8 cellular contexts compared by ENCODE assay signal in genomic region chr1:212698467-212699103, GRCh38. TPM values are rescaled to one million over a fixed set of nuclear protein-coding genes. Genes with fewer than 3 reads are reported as not detected.
DNase-seq lines count a peak whose midpoint lies in the region; ATAC-seq and TF ChIP-seq lines count a peak whose summit lies in the region.

No MANE protein-coding gene starts in this region.

- no peak for DNase-seq in neural progenitor cell (ENCODE audit: low spot score)
- no peak for DNase-seq in epidermal melanocyte (ENCODE audit: insufficient read length, low spot score)
- DNase-seq in NCI-H526 treated with DMSO at 0.1 percent for 48 hours (lab: John Stamatoyannopoulos, UW): no peak
- no peak for DNase-seq in testis
- DNase-seq in inferior parietal cortex (ENCODE audit: extremely low spot score): no peak

- no peak for TF ChIP-seq POLR2A in testis (IDR thresholded peaks at IDR 0.05)

- H3K27me3 ChIP-seq in neural progenitor cell (peaks cover 81% of the 10 kb centered on the region), testis (peaks cover 4% of the 10 kb centered on the region)

- ATAC-seq in GM18498 (IDR thresholded peaks at IDR 0.05; ENCODE audit: unreplicated experiment) (peak; percentile 2), HG02678 (IDR thresholded peaks at IDR 0.05; ENCODE audit: unreplicated experiment) (peak; percentile 6)

- H3K4me1 ChIP-seq in neural progenitor cell: peaks cover 5% of the 10 kb centered on the region
- peaks cover 4% of the 10 kb centered on the region for H3K4me1 ChIP-seq in testis

- WGBS in testis, 2 donors: 25 to 31% methylated on average over 12 of the region's 12 CpGs

- H3K36me3 Mint-ChIP-seq in brain (no peaks in the 10 kb centered on the region), neural progenitor cell (no peaks in the 10 kb centered on the region)

- peaks cover 27% of the 10 kb centered on the region for H3F3A ChIP-seq in neural progenitor cell (ENCODE audit: low read depth)

- H2AFZ ChIP-seq in neural progenitor cell (replicated peaks): no peak overlapping the region

- peaks cover 16% of the 10 kb centered on the region for H3K4me1 Mint-ChIP-seq in brain
- peaks cover 18% of the 10 kb centered on the region for H3K4me1 Mint-ChIP-seq in neural progenitor cell

- H3K4me3 ChIP-seq in neural progenitor cell (peak overlapping the region; percentile 45), testis (peak overlapping the region in 1 of 2 donors; percentile 76)

- H3K9me3 Mint-ChIP-seq in brain (peaks cover 0 to 4% (median 0%) of the 10 kb centered on the region in 5 experiments), neural progenitor cell (no peaks in the 10 kb centered on the region)

- peak overlapping the region; percentile 68 for H3K4me2 ChIP-seq in neural progenitor cell

- H3K27ac Mint-ChIP-seq in brain (no peak overlapping the region), neural progenitor cell (no peak overlapping the region)

- H3K9me3 ChIP-seq in neural progenitor cell (ENCODE audit: low read depth) (no peaks in the 10 kb centered on the region), testis (no peaks in the 10 kb centered on the region)

- no peaks in the 10 kb centered on the region for H3K79me2 ChIP-seq in neural progenitor cell (ENCODE audit: low read depth)

- no peaks in the 10 kb centered on the region for H3K36me3 ChIP-seq in neural progenitor cell
- no peaks in the 10 kb centered on the region for H3K36me3 ChIP-seq in testis (ENCODE audit: low read depth, missing control alignments)

- no peak overlapping the region for H3K9ac ChIP-seq in neural progenitor cell

- peaks cover 87% of the 10 kb centered on the region for H3K27me3 Mint-ChIP-seq in brain
- H3K27me3 Mint-ChIP-seq in neural progenitor cell (ENCODE audit: insufficient read depth, low read depth): peaks cover 36% of the 10 kb centered on the region

- H3K27ac ChIP-seq in neural progenitor cell: no peak overlapping the region
- H3K27ac ChIP-seq in testis: no peak overlapping the region

- H3K4me3 Mint-ChIP-seq in brain: peak overlapping the region; percentile 75 to 86 (median 79)
- peak overlapping the region; percentile 84 for H3K4me3 Mint-ChIP-seq in neural progenitor cell

- TF ChIP-seq CTCF in brain (conservative IDR thresholded peaks at IDR 0.05) (no peak), neural progenitor cell (IDR thresholded peaks at IDR 0.05) (no peak), testis (IDR thresholded peaks at IDR 0.05) (no peak)

- intact Hi-C loops in testis (cut with DNase I; ENCODE audit: low total_unique reads): no loop called here

- H4K20me1 ChIP-seq in neural progenitor cell (ENCODE audit: low read depth): peaks cover 17% of the 10 kb centered on the region

RNA-seq across cellular contexts. Expression of gene BATF3, which starts 1.1 kb away (rescaled TPM):
- polyA plus RNA-seq in brain (ENCODE audit: insufficient read depth, low read depth, low replicate concordance) (1.8 TPM), testis (ENCODE audit: insufficient read depth, low read depth, low replicate concordance) (4.2 TPM)
- total RNA-seq in neural progenitor cell (ENCODE audit: low replicate concordance) (0.53 TPM in 1 of 2 replicates, not detected in the other), testis (1 to 10 TPM; 1.1 to 2.5 TPM)
